ENCODE assay signal across 16 cellular contexts in genomic region chr3:196209944-196210672, GRCh38. TPM values are rescaled to one million over a fixed set of nuclear protein-coding genes. Genes with fewer than 3 reads are reported as not detected.
"Had no signal": no experiment of that assay in that cellular context is flagged by ENCODE, and none has a peak within 500 bp of the region (broad histone marks: within the 10 kb centered on the region; RNA-seq: fewer than 3 reads in every experiment).

No MANE protein-coding gene starts in this region.

RNA-seq across cellular contexts. Expression of gene ZDHHC19, which starts 1.1 kb away (rescaled TPM):
- total RNA-seq: activated CD4-positive, alpha-beta T cell treated with anti-CD3 and anti-CD28 coated beads, Interleukin-2, amount 10 ng/mL, durations not matched to agents 24 days and 14 days; activated CD8-positive, alpha-beta memory T cell treated with anti-CD3 and anti-CD28 coated beads for 36 hours; activated CD8-positive, alpha-beta T cell treated with anti-CD3 and anti-CD28 coated beads for 36 hours; activated naive CD4-positive, alpha-beta T cell treated with anti-CD3 and anti-CD28 coated beads for 36 hours; activated naive CD4-positive, alpha-beta T cell treated with anti-CD3 and anti-CD28 coated beads, Interleukin-2, amount 50 U/mL, for 72 hours; activated naive CD8-positive, alpha-beta T cell treated with anti-CD3 and anti-CD28 coated beads for 36 hours; activated T-cell treated with anti-CD3 and anti-CD28 coated beads, Interleukin-2, amount 50 U/mL, for 4 hours; activated T-cell treated with anti-CD3 and anti-CD28 coated beads, Interleukin-2, amount 50 U/mL, for 72 hours; activated T-helper 17 cell treated with anti-CD3 and anti-CD28 coated beads, Interleukin-2, amount 50 U/mL, for 72 hours; astrocyte; body of pancreas; breast epithelium had no signal
- polyA plus RNA-seq: aorta had no signal

RNA-seq across cellular contexts. Expression of gene SLC51A, which starts 6.2 kb away (rescaled TPM):
- total RNA-seq: activated B cell treated with CpG ODN at 0.5 μM for 24 hours; activated CD4-positive, alpha-beta memory T cell treated with anti-CD3 and anti-CD28 coated beads for 36 hours; activated CD4-positive, alpha-beta T cell treated with anti-CD3 and anti-CD28 coated beads, Interleukin-2, amount 10 ng/mL, durations not matched to agents 24 days and 14 days; activated CD8-positive, alpha-beta memory T cell treated with anti-CD3 and anti-CD28 coated beads for 36 hours; activated CD8-positive, alpha-beta T cell treated with anti-CD3 and anti-CD28 coated beads for 36 hours; activated naive CD4-positive, alpha-beta T cell treated with anti-CD3 and anti-CD28 coated beads for 36 hours; activated naive CD4-positive, alpha-beta T cell treated with anti-CD3 and anti-CD28 coated beads, Interleukin-2, amount 50 U/mL, for 72 hours; activated naive CD8-positive, alpha-beta T cell treated with anti-CD3 and anti-CD28 coated beads for 36 hours; activated T-cell treated with anti-CD3 and anti-CD28 coated beads, Interleukin-2, amount 50 U/mL, for 4 hours; activated T-cell treated with anti-CD3 and anti-CD28 coated beads, Interleukin-2, amount 50 U/mL, for 72 hours; activated T-helper 1 cell treated with anti-CD3 and anti-CD28 coated beads, Interleukin-12 subunit alpha, Interleukin-12 subunit beta, Interleukin-2, Interleukin-4 antibody, amounts not matched to agents 30 ng/mL and 10 ng/mL and 1 ng/mL, durations not matched to agents 14 hours and 24 hours and 36 hours; activated T-helper 17 cell treated with anti-CD3 and anti-CD28 coated beads, Interleukin-2, amount 50 U/mL, for 72 hours; astrocyte; breast epithelium had no signal
